Comparison of ENCODE assay signal across 2 cellular contexts in genomic region chr12:95877622-95878021, GRCh38.
TF ChIP-seq lines count a peak whose summit lies in the region.

No MANE protein-coding gene starts in this region.

TF ChIP-seq in K562, 482 proteins besides CTCF, POLR2A, EP300 and RAD21 (continued from another document and continues in another):
- TF ChIP-seq MCM5 (IDR thresholded peaks at IDR 0.05; ENCODE audit: low read depth), result no peak
- TF ChIP-seq ZNF324 (CRISPR knock-in tag; IDR thresholded peaks at IDR 0.05), result no peak
- TF ChIP-seq CEBPB (tag; IDR thresholded peaks at IDR 0.05), result peak; percentile 28; the same call in 1 of the 2 replicates
- TF ChIP-seq MAFG (tag; conservative IDR thresholded peaks at IDR 0.05), result peak; percentile 95
- no peak for TF ChIP-seq PPARD (CRISPR knock-in tag; IDR thresholded peaks at IDR 0.05)
- peak; percentile 79; the same call in 1 of the 2 replicates for TF ChIP-seq MAFK (IDR thresholded peaks at IDR 0.05; ENCODE audit: low read length)
- TF ChIP-seq BMI1 (IDR thresholded peaks at IDR 0.05; ENCODE audit: low read length), result no peak
- TF ChIP-seq ZNF785 (CRISPR knock-in tag; IDR thresholded peaks at IDR 0.05), result no peak
- TF ChIP-seq ZBTB5 (IDR thresholded peaks at IDR 0.05), result no peak
- TF ChIP-seq ZNF316 (IDR thresholded peaks at IDR 0.05), result peak; percentile 96
- TF ChIP-seq SIRT6 (IDR thresholded peaks at IDR 0.05; ENCODE audit: low read depth, low read length), result no peak
- TF ChIP-seq, protein P1, sequence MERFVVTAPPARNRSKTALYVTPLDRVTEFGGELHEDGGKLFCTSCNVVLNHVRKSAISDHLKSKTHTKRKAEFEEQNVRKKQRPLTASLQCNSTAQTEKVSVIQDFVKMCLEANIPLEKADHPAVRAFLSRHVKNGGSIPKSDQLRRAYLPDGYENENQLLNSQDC (CRISPR knock-in tag; IDR thresholded peaks at IDR 0.05), result no peak
- no peak for TF ChIP-seq STAT5B (CRISPR knock-in tag; IDR thresholded peaks at IDR 0.05)
- no peak for TF ChIP-seq SNAPC5 (CRISPR knock-in tag; IDR thresholded peaks at IDR 0.05)
- no peak for TF ChIP-seq SMAD2 (IDR thresholded peaks at IDR 0.05; ENCODE audit: low read depth, low read length)
- TF ChIP-seq ILK (tag; IDR thresholded peaks at IDR 0.05; ENCODE audit: borderline replicate concordance, low read depth), result no peak
- TF ChIP-seq FOSL1 (tag; conservative IDR thresholded peaks at IDR 0.05), result peak; percentile 35; the same call in 1 of the 2 replicates
- no peak for TF ChIP-seq FOXP1 (CRISPR knock-in tag; IDR thresholded peaks at IDR 0.05)
- no peak for TF ChIP-seq ZBTB49 (CRISPR knock-in tag; IDR thresholded peaks at IDR 0.05; ENCODE audit: borderline replicate concordance)
- TF ChIP-seq ARID1B (IDR thresholded peaks at IDR 0.05), result peak; percentile 46; the same call in 1 of the 2 replicates
- TF ChIP-seq TFAM (CRISPR knock-in tag; conservative IDR thresholded peaks at IDR 0.05), result no peak
- no peak for TF ChIP-seq IFI16 (CRISPR knock-in tag; IDR thresholded peaks at IDR 0.05)
- TF ChIP-seq NFE2L1 (tag; IDR thresholded peaks at IDR 0.05; ENCODE audit: borderline replicate concordance, low read depth), result peak; percentile 66
- TF ChIP-seq ZNF184 (CRISPR knock-in tag; IDR thresholded peaks at IDR 0.05), result no peak
- TF ChIP-seq ERF (CRISPR knock-in tag; IDR thresholded peaks at IDR 0.05), result no peak
- TF ChIP-seq NFE2 (IDR thresholded peaks at IDR 0.05; ENCODE audit: low read depth), result peak; percentile 90
- TF ChIP-seq MYBL2 (IDR thresholded peaks at IDR 0.05; ENCODE audit: low read depth), result no peak
- no peak for TF ChIP-seq MYBL2 (CRISPR knock-in tag; IDR thresholded peaks at IDR 0.05; ENCODE audit: borderline replicate concordance)
- TF ChIP-seq XRCC5 (IDR thresholded peaks at IDR 0.05; ENCODE audit: low read depth, low read length), result no peak
- TF ChIP-seq, protein P2, sequence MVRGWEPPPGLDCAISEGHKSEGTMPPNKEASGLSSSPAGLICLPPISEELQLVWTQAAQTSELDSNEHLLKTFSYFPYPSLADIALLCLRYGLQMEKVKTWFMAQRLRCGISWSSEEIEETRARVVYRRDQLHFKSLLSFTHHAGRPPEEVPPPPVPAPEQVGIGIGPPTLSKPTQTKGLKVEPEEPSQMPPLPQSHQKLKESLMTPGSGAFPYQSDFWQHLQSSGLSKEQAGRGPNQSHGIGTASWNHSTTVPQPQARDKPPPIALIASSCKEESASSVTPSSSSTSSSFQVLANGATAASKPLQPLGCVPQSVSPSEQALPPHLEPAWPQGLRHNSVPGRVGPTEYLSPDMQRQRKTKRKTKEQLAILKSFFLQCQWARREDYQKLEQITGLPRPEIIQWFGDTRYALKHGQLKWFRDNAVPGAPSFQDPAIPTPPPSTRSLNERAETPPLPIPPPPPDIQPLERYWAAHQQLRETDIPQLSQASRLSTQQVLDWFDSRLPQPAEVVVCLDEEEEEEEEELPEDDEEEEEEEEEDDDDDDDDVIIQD (CRISPR knock-in tag; IDR thresholded peaks at IDR 0.05), result no peak
- peak; percentile 58 for TF ChIP-seq SMARCA4 (IDR thresholded peaks at IDR 0.05)
- no peak for TF ChIP-seq JUND (IDR thresholded peaks at IDR 0.05; ENCODE audit: borderline replicate concordance, low read depth, low read length)
- peak; percentile 47; the same call in 1 of the 3 replicates for TF ChIP-seq JUND (tag; IDR thresholded peaks at IDR 0.05; ENCODE audit: borderline replicate concordance, low read depth, low read length)
- no peak for TF ChIP-seq TAF1 (IDR thresholded peaks at IDR 0.05; ENCODE audit: control insufficient read depth, extremely low read depth, insufficient read depth, low read length, severe bottlenecking)

TF ChIP-seq in SK-N-SH treated with all-trans-retinoic acid at 6 μM for 48 hours, 23 proteins besides CTCF, POLR2A, EP300 and RAD21 (continued from another document):
- TF ChIP-seq CREB5 (CRISPR knock-in tag; IDR thresholded peaks at IDR 0.05; ENCODE audit: low read depth), result no peak
- TF ChIP-seq TOX (CRISPR knock-in tag; IDR thresholded peaks at IDR 0.05; ENCODE audit: borderline replicate concordance), result no peak
- TF ChIP-seq ARNTL (CRISPR knock-in tag; IDR thresholded peaks at IDR 0.05; ENCODE audit: borderline replicate concordance, low read depth), result no peak
- no peak for TF ChIP-seq ZNF70 (CRISPR knock-in tag; IDR thresholded peaks at IDR 0.05)
- TF ChIP-seq, protein P3, sequence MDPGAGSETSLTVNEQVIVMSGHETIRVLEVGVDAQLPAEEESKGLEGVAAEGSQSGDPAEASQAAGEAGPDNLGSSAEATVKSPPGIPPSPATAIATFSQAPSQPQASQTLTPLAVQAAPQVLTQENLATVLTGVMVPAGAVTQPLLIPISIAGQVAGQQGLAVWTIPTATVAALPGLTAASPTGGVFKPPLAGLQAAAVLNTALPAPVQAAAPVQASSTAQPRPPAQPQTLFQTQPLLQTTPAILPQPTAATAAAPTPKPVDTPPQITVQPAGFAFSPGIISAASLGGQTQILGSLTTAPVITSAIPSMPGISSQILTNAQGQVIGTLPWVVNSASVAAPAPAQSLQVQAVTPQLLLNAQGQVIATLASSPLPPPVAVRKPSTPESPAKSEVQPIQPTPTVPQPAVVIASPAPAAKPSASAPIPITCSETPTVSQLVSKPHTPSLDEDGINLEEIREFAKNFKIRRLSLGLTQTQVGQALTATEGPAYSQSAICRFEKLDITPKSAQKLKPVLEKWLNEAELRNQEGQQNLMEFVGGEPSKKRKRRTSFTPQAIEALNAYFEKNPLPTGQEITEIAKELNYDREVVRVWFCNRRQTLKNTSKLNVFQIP (CRISPR knock-in tag; IDR thresholded peaks at IDR 0.05; ENCODE audit: borderline replicate concordance, low read depth), result no peak
- TF ChIP-seq, protein P4, sequence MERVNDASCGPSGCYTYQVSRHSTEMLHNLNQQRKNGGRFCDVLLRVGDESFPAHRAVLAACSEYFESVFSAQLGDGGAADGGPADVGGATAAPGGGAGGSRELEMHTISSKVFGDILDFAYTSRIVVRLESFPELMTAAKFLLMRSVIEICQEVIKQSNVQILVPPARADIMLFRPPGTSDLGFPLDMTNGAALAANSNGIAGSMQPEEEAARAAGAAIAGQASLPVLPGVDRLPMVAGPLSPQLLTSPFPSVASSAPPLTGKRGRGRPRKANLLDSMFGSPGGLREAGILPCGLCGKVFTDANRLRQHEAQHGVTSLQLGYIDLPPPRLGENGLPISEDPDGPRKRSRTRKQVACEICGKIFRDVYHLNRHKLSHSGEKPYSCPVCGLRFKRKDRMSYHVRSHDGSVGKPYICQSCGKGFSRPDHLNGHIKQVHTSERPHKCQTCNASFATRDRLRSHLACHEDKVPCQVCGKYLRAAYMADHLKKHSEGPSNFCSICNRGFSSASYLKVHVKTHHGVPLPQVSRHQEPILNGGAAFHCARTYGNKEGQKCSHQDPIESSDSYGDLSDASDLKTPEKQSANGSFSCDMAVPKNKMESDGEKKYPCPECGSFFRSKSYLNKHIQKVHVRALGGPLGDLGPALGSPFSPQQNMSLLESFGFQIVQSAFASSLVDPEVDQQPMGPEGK (CRISPR knock-in tag; IDR thresholded peaks at IDR 0.05; ENCODE audit: borderline replicate concordance), result no peak
- no peak for TF ChIP-seq TCF4 (CRISPR knock-in tag; IDR thresholded peaks at IDR 0.05; ENCODE audit: borderline replicate concordance)
- no peak for TF ChIP-seq RARB (CRISPR knock-in tag; IDR thresholded peaks at IDR 0.05)
- no peak for TF ChIP-seq BACH2 (CRISPR knock-in tag; IDR thresholded peaks at IDR 0.05; ENCODE audit: borderline replicate concordance)
- TF ChIP-seq ESRRG (CRISPR knock-in tag; IDR thresholded peaks at IDR 0.05), result no peak
- TF ChIP-seq, protein P5, sequence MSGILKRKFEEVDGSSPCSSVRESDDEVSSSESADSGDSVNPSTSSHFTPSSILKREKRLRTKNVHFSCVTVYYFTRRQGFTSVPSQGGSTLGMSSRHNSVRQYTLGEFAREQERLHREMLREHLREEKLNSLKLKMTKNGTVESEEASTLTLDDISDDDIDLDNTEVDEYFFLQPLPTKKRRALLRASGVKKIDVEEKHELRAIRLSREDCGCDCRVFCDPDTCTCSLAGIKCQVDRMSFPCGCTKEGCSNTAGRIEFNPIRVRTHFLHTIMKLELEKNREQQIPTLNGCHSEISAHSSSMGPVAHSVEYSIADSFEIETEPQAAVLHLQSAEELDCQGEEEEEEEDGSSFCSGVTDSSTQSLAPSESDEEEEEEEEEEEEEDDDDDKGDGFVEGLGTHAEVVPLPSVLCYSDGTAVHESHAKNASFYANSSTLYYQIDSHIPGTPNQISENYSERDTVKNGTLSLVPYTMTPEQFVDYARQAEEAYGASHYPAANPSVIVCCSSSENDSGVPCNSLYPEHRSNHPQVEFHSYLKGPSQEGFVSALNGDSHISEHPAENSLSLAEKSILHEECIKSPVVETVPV (CRISPR knock-in tag; IDR thresholded peaks at IDR 0.05), result no peak
- TF ChIP-seq PPARA (CRISPR knock-in tag; IDR thresholded peaks at IDR 0.05; ENCODE audit: borderline replicate concordance), result no peak
